1 cellular context compared by ENCODE assay signal in genomic region chr7:2810682-2811471, GRCh38.
TF ChIP-seq lines count a peak whose summit lies in the region.

No MANE protein-coding gene starts in this region.

TF ChIP-seq in HepG2, 621 proteins besides CTCF, POLR2A, EP300 and RAD21 (continued from another document):
- no peak for TF ChIP-seq ZNF503 (CRISPR knock-in tag; IDR thresholded peaks at IDR 0.05)
- TF ChIP-seq UBTF (CRISPR knock-in tag; IDR thresholded peaks at IDR 0.05): 0 out of 2 replicates have a peak, but pooled peaks have one; percentile 12
- no peak for TF ChIP-seq FLYWCH1 (CRISPR knock-in tag; IDR thresholded peaks at IDR 0.05)
- 0 out of 2 replicates have a peak, but pooled peaks have one; percentile 3 for TF ChIP-seq HNF4G (IDR thresholded peaks at IDR 0.05; ENCODE audit: borderline replicate concordance, low read depth, low read length)
- no peak for TF ChIP-seq HNF4G (CRISPR knock-in tag; IDR thresholded peaks at IDR 0.05; ENCODE audit: borderline replicate concordance, low read depth)
- TF ChIP-seq IRF1 (CRISPR knock-in tag; IDR thresholded peaks at IDR 0.05; ENCODE audit: low read depth): no peak
- TF ChIP-seq RFX3 (CRISPR knock-in tag; IDR thresholded peaks at IDR 0.05): no peak
- TF ChIP-seq ZNF572 (CRISPR knock-in tag; IDR thresholded peaks at IDR 0.05): no peak
- no peak for TF ChIP-seq JUNB (CRISPR knock-in tag; IDR thresholded peaks at IDR 0.05; ENCODE audit: borderline replicate concordance)
- no peak for TF ChIP-seq HDAC2 (CRISPR knock-in tag; IDR thresholded peaks at IDR 0.05)
- TF ChIP-seq FUBP1 (CRISPR knock-in tag; IDR thresholded peaks at IDR 0.05; ENCODE audit: borderline replicate concordance): no peak
- no peak for TF ChIP-seq ZNF704 (CRISPR knock-in tag; IDR thresholded peaks at IDR 0.05; ENCODE audit: borderline replicate concordance)
- TF ChIP-seq NFKBIZ (CRISPR knock-in tag; IDR thresholded peaks at IDR 0.05): no peak
- TF ChIP-seq MIER3 (CRISPR knock-in tag; IDR thresholded peaks at IDR 0.05; ENCODE audit: borderline replicate concordance): no peak
- no peak for TF ChIP-seq ATAD3A (CRISPR knock-in tag; IDR thresholded peaks at IDR 0.05)
- TF ChIP-seq ZBTB44 (CRISPR knock-in tag; IDR thresholded peaks at IDR 0.05): no peak
- no peak for TF ChIP-seq BHLHE40 (IDR thresholded peaks at IDR 0.05; ENCODE audit: low read length)
- TF ChIP-seq ZNF546 (CRISPR knock-in tag; conservative IDR thresholded peaks at IDR 0.05): no peak
- TF ChIP-seq PRDM4 (CRISPR knock-in tag; IDR thresholded peaks at IDR 0.05; ENCODE audit: borderline replicate concordance): no peak
- TF ChIP-seq NFE2 (CRISPR knock-in tag; IDR thresholded peaks at IDR 0.05): no peak
- TF ChIP-seq MBD4 (IDR thresholded peaks at IDR 0.05; ENCODE audit: borderline replicate concordance, low read length): no peak
- TF ChIP-seq ZNF274 (CRISPR knock-in tag; IDR thresholded peaks at IDR 0.05): no peak
- no peak for TF ChIP-seq ZKSCAN1 (IDR thresholded peaks at IDR 0.05; ENCODE audit: low read length)
